Comparison of ENCODE assay signal across 2 cellular contexts in the genomic region with DNA sequence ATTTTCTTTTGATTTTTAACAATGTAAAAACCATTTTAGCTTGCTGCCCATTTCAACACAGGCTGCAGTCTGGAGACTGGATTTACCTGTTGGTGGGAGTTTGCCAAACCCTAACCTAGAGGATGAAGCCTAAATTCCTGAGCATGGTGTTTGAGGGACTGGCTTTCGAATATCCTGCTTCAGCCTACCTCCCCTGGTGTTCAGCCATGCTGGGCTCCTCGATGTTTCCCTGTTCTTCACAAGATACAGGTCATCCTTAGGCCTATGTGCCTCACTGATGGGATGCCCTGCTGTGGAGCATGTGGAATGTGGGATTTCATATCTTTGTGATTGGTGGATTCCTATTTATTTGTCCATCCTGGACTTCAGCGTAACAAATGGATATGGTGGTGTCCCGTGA.
TF ChIP-seq lines count a peak whose summit lies in the region.

No MANE protein-coding gene starts in this region.

TF ChIP-seq in SK-N-SH treated with all-trans-retinoic acid at 6 μM for 48 hours, 23 proteins besides CTCF, POLR2A, EP300 and RAD21:
- TF ChIP-seq ARNTL (CRISPR knock-in tag; IDR thresholded peaks at IDR 0.05; ENCODE audit: borderline replicate concordance, low read depth) (no peak), ZFP30 (CRISPR knock-in tag; IDR thresholded peaks at IDR 0.05) (no peak), ZNF8 (CRISPR knock-in tag; IDR thresholded peaks at IDR 0.05) (no peak), SNAI2 (CRISPR knock-in tag; IDR thresholded peaks at IDR 0.05) (no peak), PPARA (CRISPR knock-in tag; IDR thresholded peaks at IDR 0.05; ENCODE audit: borderline replicate concordance) (no peak), ZC3H10 (CRISPR knock-in tag; IDR thresholded peaks at IDR 0.05) (no peak), OSR1 (CRISPR knock-in tag; IDR thresholded peaks at IDR 0.05) (no peak), GLIS3 (CRISPR knock-in tag; IDR thresholded peaks at IDR 0.05) (no peak), CSDC2 (CRISPR knock-in tag; IDR thresholded peaks at IDR 0.05) (no peak), ZNF70 (CRISPR knock-in tag; IDR thresholded peaks at IDR 0.05) (no peak), CREB5 (CRISPR knock-in tag; IDR thresholded peaks at IDR 0.05; ENCODE audit: low read depth) (no peak), CSRNP3 (CRISPR knock-in tag; IDR thresholded peaks at IDR 0.05) (no peak), ESRRG (CRISPR knock-in tag; IDR thresholded peaks at IDR 0.05) (no peak)
- TF ChIP-seq, protein P1, sequence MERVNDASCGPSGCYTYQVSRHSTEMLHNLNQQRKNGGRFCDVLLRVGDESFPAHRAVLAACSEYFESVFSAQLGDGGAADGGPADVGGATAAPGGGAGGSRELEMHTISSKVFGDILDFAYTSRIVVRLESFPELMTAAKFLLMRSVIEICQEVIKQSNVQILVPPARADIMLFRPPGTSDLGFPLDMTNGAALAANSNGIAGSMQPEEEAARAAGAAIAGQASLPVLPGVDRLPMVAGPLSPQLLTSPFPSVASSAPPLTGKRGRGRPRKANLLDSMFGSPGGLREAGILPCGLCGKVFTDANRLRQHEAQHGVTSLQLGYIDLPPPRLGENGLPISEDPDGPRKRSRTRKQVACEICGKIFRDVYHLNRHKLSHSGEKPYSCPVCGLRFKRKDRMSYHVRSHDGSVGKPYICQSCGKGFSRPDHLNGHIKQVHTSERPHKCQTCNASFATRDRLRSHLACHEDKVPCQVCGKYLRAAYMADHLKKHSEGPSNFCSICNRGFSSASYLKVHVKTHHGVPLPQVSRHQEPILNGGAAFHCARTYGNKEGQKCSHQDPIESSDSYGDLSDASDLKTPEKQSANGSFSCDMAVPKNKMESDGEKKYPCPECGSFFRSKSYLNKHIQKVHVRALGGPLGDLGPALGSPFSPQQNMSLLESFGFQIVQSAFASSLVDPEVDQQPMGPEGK (CRISPR knock-in tag; IDR thresholded peaks at IDR 0.05; ENCODE audit: borderline replicate concordance): no peak

TF ChIP-seq in endothelial cell of umbilical vein, 7 proteins besides CTCF, POLR2A, EP300 and RAD21:
- no peak for TF ChIP-seq EZH2 (IDR thresholded peaks at IDR 0.05; ENCODE audit: borderline replicate concordance, low read depth, low read length, severe bottlenecking)
- no peak for TF ChIP-seq JUN (IDR thresholded peaks at IDR 0.05; ENCODE audit: borderline replicate concordance, insufficient read depth, insufficient read length, low read depth)
- TF ChIP-seq FOS (IDR thresholded peaks at IDR 0.05; ENCODE audit: borderline replicate concordance, insufficient read depth, low read length): no peak
- no peak for TF ChIP-seq GATA2 (IDR thresholded peaks at IDR 0.05; ENCODE audit: insufficient read depth, insufficient read length, low read depth, low read length)
- TF ChIP-seq POLR2AphosphoS5 (IDR thresholded peaks at IDR 0.05; ENCODE audit: insufficient read depth, low read depth, low read length): no peak
- TF ChIP-seq MYC (IDR thresholded peaks at IDR 0.05; ENCODE audit: low read depth, low read length): no peak
- TF ChIP-seq MAX (IDR thresholded peaks at IDR 0.05; ENCODE audit: insufficient read depth, insufficient read length): no peak
TF ChIP-seq in endothelial cell of umbilical vein: peak in this region for 0.
